Comparison of ENCODE assay signal across 26 cellular contexts in genomic region chr5:116546743-116547124, GRCh38. TPM values are rescaled to one million over a fixed set of nuclear protein-coding genes. Genes with fewer than 3 reads are reported as not detected.
"Had no signal": no experiment of that assay in that cellular context is flagged by ENCODE, and none has a peak within 500 bp of the region (broad histone marks: within the 10 kb centered on the region; RNA-seq: fewer than 3 reads in every experiment).

No MANE protein-coding gene starts in this region.

- H3K4me1 ChIP-seq: esophagus squamous epithelium, right lobe of liver, tibial artery, uterus had no signal

- H3K36me3 Mint-ChIP-seq: activated naive CD8-positive, alpha-beta T cell treated with anti-CD3 and anti-CD28 coated beads for 36 hours; T-cell had no signal

- H3K4me3 Mint-ChIP-seq: activated B cell treated with CpG ODN at 0.5 μM for 24 hours; activated CD8-positive, alpha-beta T cell treated with anti-CD3 and anti-CD28 coated beads for 36 hours; activated naive CD8-positive, alpha-beta T cell treated with anti-CD3 and anti-CD28 coated beads for 36 hours; activated T-cell treated with anti-CD3 and anti-CD28 coated beads, Interleukin-2, amount 50 U/mL, for 72 hours; naive thymus-derived CD4-positive, alpha-beta T cell; neural crest cell; stimulated activated memory B cell treated with anti-CD40 and anti-IgM and Interleukin-4, amounts not matched to agents 10 μg/mL and 1 μg/mL and 100 μg/mL, for 72 hours; T-cell; T-helper 2 cell treated with Interferon-gamma antibody and Interleukin-4, amounts not matched to agents 5 μg/mL and 100 μg/mL, for 36 hours had no signal

- H3K4me1 Mint-ChIP-seq: activated B cell treated with CpG ODN at 0.5 μM for 24 hours; activated naive CD8-positive, alpha-beta T cell treated with anti-CD3 and anti-CD28 coated beads for 36 hours; naive thymus-derived CD4-positive, alpha-beta T cell; stimulated activated memory B cell treated with anti-CD40 and anti-IgM and Interleukin-4, amounts not matched to agents 10 μg/mL and 1 μg/mL and 100 μg/mL, for 72 hours; T-cell had no signal

- H3K27me3 Mint-ChIP-seq: activated CD8-positive, alpha-beta T cell treated with anti-CD3 and anti-CD28 coated beads for 36 hours; activated naive CD8-positive, alpha-beta T cell treated with anti-CD3 and anti-CD28 coated beads for 36 hours; stimulated activated memory B cell treated with anti-CD40 and anti-IgM and Interleukin-4, amounts not matched to agents 10 μg/mL and 1 μg/mL and 100 μg/mL, for 72 hours had no signal

- H3K36me3 ChIP-seq: brain microvascular endothelial cell, esophagus squamous epithelium, heart right ventricle, right lobe of liver, tibial artery, uterus had no signal

- H3K27ac Mint-ChIP-seq: activated B cell treated with CpG ODN at 0.5 μM for 24 hours; activated CD8-positive, alpha-beta T cell treated with anti-CD3 and anti-CD28 coated beads for 36 hours; activated naive CD8-positive, alpha-beta T cell treated with anti-CD3 and anti-CD28 coated beads for 36 hours; activated T-cell treated with anti-CD3 and anti-CD28 coated beads, Interleukin-2, amount 50 U/mL, for 72 hours; naive thymus-derived CD4-positive, alpha-beta T cell; stimulated activated memory B cell treated with anti-CD40 and anti-IgM and Interleukin-4, amounts not matched to agents 10 μg/mL and 1 μg/mL and 100 μg/mL, for 72 hours; T-cell; T-helper 2 cell treated with Interferon-gamma antibody and Interleukin-4, amounts not matched to agents 5 μg/mL and 100 μg/mL, for 36 hours had no signal

- H3K4me3 ChIP-seq: esophagus squamous epithelium, heart right ventricle, left ventricle myocardium inferior, right lobe of liver, stomach, tibial artery, uterus had no signal

- H3K27ac ChIP-seq: brain microvascular endothelial cell, epithelial cell of prostate, esophagus squamous epithelium, heart right ventricle, left ventricle myocardium inferior, right lobe of liver, stomach, tibial artery, uterus had no signal

- ATAC-seq: activated CD8-positive, alpha-beta T cell treated with anti-CD3 and anti-CD28 coated beads for 36 hours; activated T-cell treated with anti-CD3 and anti-CD28 coated beads, Interleukin-2, amount 50 U/mL, for 72 hours; heart right ventricle; naive thymus-derived CD4-positive, alpha-beta T cell; right lobe of liver; stimulated activated memory B cell treated with anti-CD40 and anti-IgM and Interleukin-4, amounts not matched to agents 10 μg/mL and 1 μg/mL and 100 μg/mL, for 72 hours; T-cell had no signal

- DNase-seq: activated B cell treated with CpG ODN at 0.5 μM for 24 hours; activated CD4-positive, alpha-beta T cell treated with anti-CD3 and anti-CD28 coated beads, Interleukin-2, amount 50 U/mL, for 1 hour; activated CD8-positive, alpha-beta T cell treated with anti-CD3 and anti-CD28 coated beads for 36 hours; activated naive CD4-positive, alpha-beta T cell; activated naive CD8-positive, alpha-beta T cell treated with anti-CD3 and anti-CD28 coated beads for 36 hours; activated T-cell treated with anti-CD3 and anti-CD28 coated beads, Interleukin-2, amount 50 U/mL, for 72 hours; amniotic stem cell; brain microvascular endothelial cell; esophagus squamous epithelium; heart right ventricle; left ventricle myocardium inferior; naive thymus-derived CD4-positive, alpha-beta T cell; occipital lobe; right lobe of liver; stimulated activated CD4-positive, alpha-beta T cell treated with anti-CD3 and anti-CD28 coated beads, Interleukin-4, amount 100 ng/mL, for 4 hours; stimulated activated CD8-positive, alpha-beta memory T cell treated with anti-CD3 and anti-CD28 coated beads, Interleukin-4, amount 100 ng/mL, for 48 hours; stomach; T-cell; tibial artery; uterus had no signal

- H3K27me3 ChIP-seq: brain microvascular endothelial cell, esophagus squamous epithelium, heart right ventricle, right lobe of liver, stomach, tibial artery, uterus had no signal

- FAIRE-seq: astrocyte, endometrium had no signal

- H3K9me3 ChIP-seq: uterus had no signal

RNA-seq across cellular contexts. Expression of gene SEMA6A, which starts 27.9 kb away (rescaled TPM):
- total RNA-seq: activated CD8-positive, alpha-beta T cell treated with anti-CD3 and anti-CD28 coated beads for 36 hours; activated naive CD8-positive, alpha-beta T cell treated with anti-CD3 and anti-CD28 coated beads for 36 hours; naive thymus-derived CD4-positive, alpha-beta T cell had no signal
